Comparison of ENCODE assay signal across 8 cellular contexts in the genomic region with DNA sequence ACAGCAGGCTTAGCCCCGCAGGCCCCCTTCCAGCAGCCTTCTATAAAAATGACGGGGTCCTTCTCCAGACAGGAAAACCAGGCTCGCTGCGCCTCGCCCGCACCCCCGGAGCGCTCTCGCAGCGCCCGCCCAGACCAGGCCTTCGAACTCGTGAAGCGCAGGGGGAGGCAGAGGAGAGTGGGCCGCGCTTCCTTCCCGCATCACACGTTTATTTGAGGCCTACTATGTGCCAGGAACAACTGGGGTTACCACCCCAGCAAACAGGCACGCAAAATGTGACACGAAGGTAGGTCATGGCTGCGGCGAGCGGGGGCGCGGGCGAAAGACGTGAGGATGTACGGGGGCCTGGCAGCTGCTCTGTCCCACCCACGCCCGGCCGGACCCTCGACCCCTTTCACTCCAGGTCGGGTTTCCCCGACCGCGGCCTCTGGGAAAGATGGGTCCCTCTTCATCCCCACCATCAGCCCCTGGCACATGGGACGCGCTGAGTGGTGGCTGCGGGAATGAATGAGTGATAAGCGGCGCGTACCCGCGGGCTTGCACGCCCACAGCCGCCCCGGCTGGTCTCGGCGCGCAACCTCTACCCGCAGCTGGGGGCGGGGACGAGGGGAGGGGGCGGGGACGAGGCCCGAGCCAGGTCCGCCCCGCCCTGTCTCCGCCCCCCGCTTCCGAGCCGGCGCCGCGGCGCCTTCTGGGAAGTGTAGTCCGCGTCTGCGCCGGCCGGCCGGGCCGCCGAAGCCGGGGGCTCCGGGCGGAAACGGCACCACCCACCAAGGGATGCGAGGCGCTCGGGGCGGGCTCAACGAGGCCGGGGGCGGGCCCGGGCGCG. TPM values are rescaled to one million over a fixed set of nuclear protein-coding genes. Genes with fewer than 3 reads are reported as not detected.
DNase-seq lines count a peak whose midpoint lies in the region; ATAC-seq and TF ChIP-seq lines count a peak whose summit lies in the region.

No MANE protein-coding gene starts in this region.

- DNase-seq in NCI-H2107 (lab: John Stamatoyannopoulos, UW) (peak; percentile 84), T47D (ENCODE audit: low read depth in 1 of 2, low spot score in 1 of 2) (peak; percentile 74 to 84), SW480 (ENCODE audit: low spot score) (no peak)

- ATAC-seq in GM18511 (IDR thresholded peaks at IDR 0.05; ENCODE audit: unreplicated experiment), result peak; percentile 93
- peak; percentile 95 for ATAC-seq in HG02981 (IDR thresholded peaks at IDR 0.05; ENCODE audit: unreplicated experiment)

- H3K4me1 ChIP-seq in iPS-20b (ENCODE audit: insufficient read depth, low read length), result peaks cover 3% of the 10 kb centered on the region; the same call in 1 of the 2 replicates
- peaks cover 12% of the 10 kb centered on the region for H3K4me1 ChIP-seq in skeletal muscle satellite cell (ENCODE audit: control insufficient read depth, insufficient read depth, low read length)

- H3K4me2 ChIP-seq in skeletal muscle satellite cell (ENCODE audit: low read length), result peak overlapping the region; percentile 96

- H3K9me3 ChIP-seq in iPS-20b (ENCODE audit: insufficient read depth, low read depth, low read length) (peaks cover 22% of the 10 kb centered on the region), skeletal muscle satellite cell (replicated peaks; ENCODE audit: low read length) (peaks cover 6% of the 10 kb centered on the region)

- H3K9ac ChIP-seq in iPS-20b (ENCODE audit: low read depth, low read length) (peak overlapping the region; percentile 64; the same call in 1 of the 2 replicates), skeletal muscle satellite cell (ENCODE audit: low read depth, low read length) (peak overlapping the region; percentile 83)

- H3K27me3 ChIP-seq in iPS-20b (ENCODE audit: insufficient read depth, low read length) (peaks cover 12% of the 10 kb centered on the region), skeletal muscle satellite cell (ENCODE audit: control insufficient read depth, insufficient read depth, low read length) (no peaks in the 10 kb centered on the region)

- H3K27ac ChIP-seq in VCaP (peak overlapping the region; percentile 84), iPS-20b (ENCODE audit: low read length) (no peak overlapping the region)

- H3K4me3 ChIP-seq in iPS-20b (ENCODE audit: low read length) (peak overlapping the region; percentile 77), skeletal muscle satellite cell (ENCODE audit: low read length) (peak overlapping the region; percentile 87)

- no peak for TF ChIP-seq CTCF in VCaP (conservative IDR thresholded peaks at IDR 0.05)

- H3K36me3 ChIP-seq in iPS-20b (ENCODE audit: insufficient read depth, low read depth, low read length), result no peaks in the 10 kb centered on the region
- no peaks in the 10 kb centered on the region for H3K36me3 ChIP-seq in skeletal muscle satellite cell (ENCODE audit: insufficient read depth, low read length)

- in situ Hi-C loops in T47D (cut with HindIII; ENCODE audit: low pct_unique_long_range_greater_than_20kb, low sequenced_read_pairs), result no loop called here

RNA-seq across cellular contexts. Expression of a gene that starts 59.1 kb away (rescaled TPM):
- under 0.01 TPM in 1 of 2 replicates, not detected in the other for total RNA-seq in skeletal muscle satellite cell (2012; rRNA removed)
